Comparison of ENCODE assay signal across 9 cellular contexts in the genomic region with DNA sequence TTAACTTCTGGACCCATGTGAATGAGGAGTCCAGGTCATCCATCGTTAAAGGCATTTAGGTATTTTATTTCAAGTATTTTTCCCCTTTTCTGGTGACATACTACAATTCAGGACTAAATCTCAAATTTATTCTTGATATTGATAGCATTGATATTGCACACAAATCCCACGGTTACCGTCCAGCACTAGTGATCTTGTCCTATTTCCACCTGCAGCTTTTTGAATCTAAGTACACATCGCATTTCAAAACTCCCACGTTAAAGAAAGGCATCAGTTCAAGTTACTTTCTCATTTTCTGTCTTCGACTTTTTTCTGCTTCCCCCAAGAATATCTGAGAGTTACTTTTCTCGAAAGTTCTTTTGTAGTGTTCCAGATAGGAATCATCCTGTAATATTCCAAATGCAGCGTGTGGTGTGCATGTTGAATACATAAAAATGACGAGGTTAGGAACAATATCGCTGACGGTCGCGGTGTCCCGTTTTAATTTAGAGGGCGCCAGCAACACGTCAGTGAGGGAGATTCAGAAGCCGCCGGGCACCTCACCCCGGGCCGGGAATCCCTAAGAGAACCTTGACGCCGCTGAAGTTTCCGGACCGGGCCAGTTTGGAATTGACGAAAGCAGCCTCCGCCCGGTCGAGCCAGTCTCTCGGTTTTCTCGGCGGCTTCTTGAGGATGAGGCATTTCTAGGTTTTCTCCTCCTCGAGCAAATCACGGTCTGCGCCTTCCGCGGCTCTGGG. TPM values are rescaled to one million over a fixed set of nuclear protein-coding genes. Genes with fewer than 3 reads are reported as not detected.
A peak's percentile ranks its signal among the peaks of the same experiment; 100 is the strongest.
DNase-seq lines count a peak whose midpoint lies in the region; ATAC-seq and TF ChIP-seq lines count a peak whose summit lies in the region.
"Had no signal": no experiment of that assay in that cellular context is flagged by ENCODE, and none has a peak within 500 bp of the region (broad histone marks: within the 10 kb centered on the region; RNA-seq: fewer than 3 reads in every experiment).

No MANE protein-coding gene starts in this region.

- no peaks in the 10 kb centered on the region for H3K9me3 ChIP-seq in lower lobe of right lung

- H3K27ac ChIP-seq in lower lobe of right lung (no peak overlapping the region), urinary bladder (ENCODE audit: low read depth) (no peak overlapping the region)

- H3K4me3 Mint-ChIP-seq in activated naive CD4-positive, alpha-beta T cell treated with anti-CD3 and anti-CD28 coated beads for 36 hours: no peak overlapping the region
- H3K4me3 Mint-ChIP-seq in activated naive CD8-positive, alpha-beta T cell treated with anti-CD3 and anti-CD28 coated beads, Interleukin-2, amount 50 U/mL, for 24 hours: peak overlapping the region; percentile 22

- no peak for ATAC-seq in activated naive CD8-positive, alpha-beta T cell treated with anti-CD3 and anti-CD28 coated beads, Interleukin-2, amount 50 U/mL, for 24 hours
- peak; percentile 50 to 54 for ATAC-seq in lower lobe of right lung
- ATAC-seq in GM21576 (IDR thresholded peaks at IDR 0.05; ENCODE audit: unreplicated experiment): no peak
- no peak for ATAC-seq in GM19452 (IDR thresholded peaks at IDR 0.05; ENCODE audit: unreplicated experiment)

- no peaks in the 10 kb centered on the region for H3K36me3 Mint-ChIP-seq in activated naive CD4-positive, alpha-beta T cell treated with anti-CD3 and anti-CD28 coated beads for 36 hours (ENCODE audit: low read depth)
- H3K36me3 Mint-ChIP-seq in activated naive CD8-positive, alpha-beta T cell treated with anti-CD3 and anti-CD28 coated beads, Interleukin-2, amount 50 U/mL, for 24 hours (ENCODE audit: low read depth): no peaks in the 10 kb centered on the region
- H3K36me3 Mint-ChIP-seq: IgD-negative memory B cell had no signal

- H3K4me3 ChIP-seq in lower lobe of right lung (peak overlapping the region; percentile 49), urinary bladder (ENCODE audit: low read depth, low read length) (peak overlapping the region; percentile 25)

- H3K4me1 Mint-ChIP-seq in activated naive CD4-positive, alpha-beta T cell treated with anti-CD3 and anti-CD28 coated beads for 36 hours (ENCODE audit: low read depth): peaks cover 12% of the 10 kb centered on the region
- peaks cover 17% of the 10 kb centered on the region for H3K4me1 Mint-ChIP-seq in activated naive CD8-positive, alpha-beta T cell treated with anti-CD3 and anti-CD28 coated beads, Interleukin-2, amount 50 U/mL, for 24 hours

- H3K27ac Mint-ChIP-seq in activated naive CD4-positive, alpha-beta T cell treated with anti-CD3 and anti-CD28 coated beads for 36 hours: no peak overlapping the region
- H3K27ac Mint-ChIP-seq in activated naive CD8-positive, alpha-beta T cell treated with anti-CD3 and anti-CD28 coated beads, Interleukin-2, amount 50 U/mL, for 24 hours: no peak overlapping the region
- H3K27ac Mint-ChIP-seq: IgD-negative memory B cell had no signal

- peaks cover 46% of the 10 kb centered on the region for H3K27me3 ChIP-seq in lower lobe of right lung (ENCODE audit: low read depth)

- H3K4me1 ChIP-seq in lower lobe of right lung (peaks cover 15% of the 10 kb centered on the region), urinary bladder (ENCODE audit: insufficient read depth) (peaks cover 2% of the 10 kb centered on the region)

- intact Hi-C loops in activated naive CD4-positive, alpha-beta T cell treated with anti-CD3 and anti-CD28 coated beads for 36 hours (cut with micrococcal nuclease): loop anchor here (5.0 to 10.0 kb wide), 2 partner anchors 363 to 491 kb away; no protein-coding TSS in a partner anchor
- intact Hi-C loops in lower lobe of right lung (cut with DNase I): no loop called here

- CTCF ChIA-PET in activated naive CD4-positive, alpha-beta T cell treated with anti-CD3 and anti-CD28 coated beads for 36 hours (lab: Charles Lee): interaction anchor here (1.0 to 1.1 kb wide), 2 partner anchors 147 to 172 kb away, joined by 3 read pairs; no protein-coding TSS in a partner anchor

- peak; percentile 28 for DNase-seq in activated naive CD4-positive, alpha-beta T cell treated with anti-CD3 and anti-CD28 coated beads for 36 hours
- DNase-seq in activated naive CD4-positive, alpha-beta T cell (lab: John Stamatoyannopoulos, UW): no peak
- DNase-seq in activated naive CD8-positive, alpha-beta T cell treated with anti-CD3 and anti-CD28 coated beads, Interleukin-2, amount 50 U/mL, for 24 hours: peak; percentile 8
- DNase-seq in lower lobe of right lung: peak; percentile 50
- DNase-seq in cerebellum (ENCODE audit: low spot score): no peak

- H3K27me3 Mint-ChIP-seq in activated naive CD4-positive, alpha-beta T cell treated with anti-CD3 and anti-CD28 coated beads for 36 hours (ENCODE audit: low read depth): peaks cover 43% of the 10 kb centered on the region
- H3K27me3 Mint-ChIP-seq in activated naive CD8-positive, alpha-beta T cell treated with anti-CD3 and anti-CD28 coated beads, Interleukin-2, amount 50 U/mL, for 24 hours: peaks cover 52% of the 10 kb centered on the region

- TF ChIP-seq CTCF in lower lobe of right lung (IDR thresholded peaks at IDR 0.05): no peak

- 12% methylated on average over 36 of the region's 36 CpGs for WGBS in urinary bladder

- H3K36me3 ChIP-seq in lower lobe of right lung (no peaks in the 10 kb centered on the region), urinary bladder (ENCODE audit: insufficient read depth) (no peaks in the 10 kb centered on the region)

- H3K9me3 Mint-ChIP-seq in activated naive CD4-positive, alpha-beta T cell treated with anti-CD3 and anti-CD28 coated beads for 36 hours: no peaks in the 10 kb centered on the region
- no peaks in the 10 kb centered on the region for H3K9me3 Mint-ChIP-seq in activated naive CD8-positive, alpha-beta T cell treated with anti-CD3 and anti-CD28 coated beads, Interleukin-2, amount 50 U/mL, for 24 hours
- H3K9me3 Mint-ChIP-seq: IgD-negative memory B cell had no signal

RNA-seq across cellular contexts. Expression of a gene that starts 0.6 kb away (rescaled TPM):
- not detected for total RNA-seq in activated naive CD4-positive, alpha-beta T cell treated with anti-CD3 and anti-CD28 coated beads for 36 hours
- total RNA-seq in lower lobe of right lung (2.5 TPM), urinary bladder (3.3 TPM), cerebellum (15.0 TPM)
- polyA plus RNA-seq in urinary bladder: 0.65 TPM
- polyA plus RNA-seq: IgD-negative memory B cell had no signal

Comparison
In these comparisons a context has a peak if more than half of its experiments do, and no peak if none do; other contexts are left out.
1. DNase-seq: peak in activated naive CD4-positive, alpha-beta T cell treated with anti-CD3 and anti-CD28 coated beads for 36 hours (single experiment), activated naive CD8-positive, alpha-beta T cell treated with anti-CD3 and anti-CD28 coated beads, Interleukin-2, amount 50 U/mL, for 24 hours (single experiment) and lower lobe of right lung (single experiment); none in activated naive CD4-positive, alpha-beta T cell (0 of 4) and cerebellum (single experiment).
2. ATAC-seq: peak in lower lobe of right lung (2 of 2); none in activated naive CD8-positive, alpha-beta T cell treated with anti-CD3 and anti-CD28 coated beads, Interleukin-2, amount 50 U/mL, for 24 hours (single experiment), GM21576 (single experiment) and GM19452 (single experiment).